Comparison of ENCODE assay signal across 1 cellular context in the genomic region with DNA sequence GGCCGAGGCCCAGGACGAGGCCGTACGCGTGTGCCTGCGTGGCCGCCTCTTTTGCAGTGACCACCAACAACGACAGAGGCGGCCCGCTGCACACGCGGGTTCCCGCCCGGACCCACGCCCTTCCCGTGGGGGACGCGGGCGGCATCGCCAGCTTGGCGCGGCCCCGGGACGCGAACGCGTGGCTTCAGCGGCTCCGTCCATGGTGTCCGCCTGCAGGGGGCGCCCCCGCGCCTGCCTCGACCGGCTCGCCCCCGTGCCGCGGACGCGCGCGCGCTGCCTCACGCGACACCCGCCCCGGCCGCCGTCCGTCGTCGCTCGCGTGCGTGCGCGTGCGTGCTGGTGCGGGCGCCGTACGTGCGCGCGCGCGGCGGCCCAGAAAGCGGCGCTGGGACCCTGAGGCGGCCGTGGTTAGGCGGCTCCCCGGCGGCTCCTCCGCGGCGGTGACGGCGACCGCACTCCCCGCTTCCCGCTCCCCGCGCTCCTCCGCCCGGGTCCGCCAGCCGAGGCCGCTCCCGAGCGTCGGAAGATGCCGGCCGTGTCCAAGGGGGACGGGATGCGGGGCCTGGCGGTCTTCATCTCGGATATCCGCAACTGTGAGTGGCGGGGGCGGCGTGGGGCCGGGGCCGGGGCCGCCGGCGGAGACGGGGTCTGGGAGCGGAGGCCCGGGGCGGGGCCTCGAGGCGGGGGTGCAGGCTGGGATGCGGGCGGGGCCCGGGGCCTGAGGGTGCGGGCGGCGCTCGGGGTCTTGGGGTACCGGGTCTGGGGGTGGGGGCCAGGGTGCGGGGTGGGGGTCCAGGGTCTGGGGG.
A peak's percentile ranks its signal among the peaks of the same experiment; 100 is the strongest.
TF ChIP-seq lines count a peak whose summit lies in the region.

Gene AP2A2, plus strand, starts transcription at position 375 of the 806 bp plus-strand sequence. Its CDS starts 152 bp downstream, at position 527.

TF ChIP-seq in HepG2, 621 proteins besides CTCF, POLR2A, EP300 and RAD21 (continued from another document and continues in another):
- TF ChIP-seq PHF21A (CRISPR knock-in tag; IDR thresholded peaks at IDR 0.05) (peak; percentile 52; the same call in 1 of the 2 replicates), MYC (CRISPR knock-in tag; IDR thresholded peaks at IDR 0.05; ENCODE audit: borderline replicate concordance) (peak; percentile 29; the same call in 1 of the 2 replicates), SIN3A (IDR thresholded peaks at IDR 0.05; ENCODE audit: borderline replicate concordance, low read depth, low read length) (no peak), MAFG (CRISPR knock-in tag; IDR thresholded peaks at IDR 0.05) (no peak), ZNF512 (CRISPR knock-in tag; IDR thresholded peaks at IDR 0.05) (no peak), HNF1B (CRISPR knock-in tag; IDR thresholded peaks at IDR 0.05) (no peak), FIP1L1 (IDR thresholded peaks at IDR 0.05; ENCODE audit: borderline replicate concordance, insufficient read depth, low read depth, low read length) (no peak), ZNF20 (CRISPR knock-in tag; IDR thresholded peaks at IDR 0.05) (no peak), ZNF713 (CRISPR knock-in tag; IDR thresholded peaks at IDR 0.05) (no peak), XBP1 (CRISPR knock-in tag; IDR thresholded peaks at IDR 0.05) (no peak), ZFP41 (CRISPR knock-in tag; IDR thresholded peaks at IDR 0.05; ENCODE audit: borderline replicate concordance) (no peak), CBX5 (CRISPR knock-in tag; IDR thresholded peaks at IDR 0.05; ENCODE audit: borderline replicate concordance) (no peak), ZNF432 (CRISPR knock-in tag; IDR thresholded peaks at IDR 0.05; ENCODE audit: borderline replicate concordance) (no peak), ZIK1 (CRISPR knock-in tag; IDR thresholded peaks at IDR 0.05; ENCODE audit: borderline replicate concordance, low read depth) (peak; percentile 42; the same call in 1 of the 2 replicates), ZNF687 (CRISPR knock-in tag; IDR thresholded peaks at IDR 0.05) (peak; percentile 10), POGZ (CRISPR knock-in tag; IDR thresholded peaks at IDR 0.05) (no peak), ZHX2 (IDR thresholded peaks at IDR 0.05; ENCODE audit: low read depth) (no peak; the same call in 1 of the 2 replicates), ZHX2 (CRISPR knock-in tag; IDR thresholded peaks at IDR 0.05; ENCODE audit: borderline replicate concordance) (no peak), ZFP62 (CRISPR knock-in tag; IDR thresholded peaks at IDR 0.05) (no peak), ATF6 (CRISPR knock-in tag; conservative IDR thresholded peaks at IDR 0.05) (no peak), GFI1 (CRISPR knock-in tag; IDR thresholded peaks at IDR 0.05; ENCODE audit: borderline replicate concordance) (no peak)
- TF ChIP-seq, protein P1, sequence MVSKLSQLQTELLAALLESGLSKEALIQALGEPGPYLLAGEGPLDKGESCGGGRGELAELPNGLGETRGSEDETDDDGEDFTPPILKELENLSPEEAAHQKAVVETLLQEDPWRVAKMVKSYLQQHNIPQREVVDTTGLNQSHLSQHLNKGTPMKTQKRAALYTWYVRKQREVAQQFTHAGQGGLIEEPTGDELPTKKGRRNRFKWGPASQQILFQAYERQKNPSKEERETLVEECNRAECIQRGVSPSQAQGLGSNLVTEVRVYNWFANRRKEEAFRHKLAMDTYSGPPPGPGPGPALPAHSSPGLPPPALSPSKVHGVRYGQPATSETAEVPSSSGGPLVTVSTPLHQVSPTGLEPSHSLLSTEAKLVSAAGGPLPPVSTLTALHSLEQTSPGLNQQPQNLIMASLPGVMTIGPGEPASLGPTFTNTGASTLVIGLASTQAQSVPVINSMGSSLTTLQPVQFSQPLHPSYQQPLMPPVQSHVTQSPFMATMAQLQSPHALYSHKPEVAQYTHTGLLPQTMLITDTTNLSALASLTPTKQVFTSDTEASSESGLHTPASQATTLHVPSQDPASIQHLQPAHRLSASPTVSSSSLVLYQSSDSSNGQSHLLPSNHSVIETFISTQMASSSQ (IDR thresholded peaks at IDR 0.05; ENCODE audit: low read depth), result no peak
- TF ChIP-seq, protein P1 (CRISPR knock-in tag; IDR thresholded peaks at IDR 0.05; ENCODE audit: borderline replicate concordance), result peak; percentile 39; the same call in 1 of the 2 replicates
